Comparison of ENCODE assay signal across 17 cellular contexts in the genomic region with DNA sequence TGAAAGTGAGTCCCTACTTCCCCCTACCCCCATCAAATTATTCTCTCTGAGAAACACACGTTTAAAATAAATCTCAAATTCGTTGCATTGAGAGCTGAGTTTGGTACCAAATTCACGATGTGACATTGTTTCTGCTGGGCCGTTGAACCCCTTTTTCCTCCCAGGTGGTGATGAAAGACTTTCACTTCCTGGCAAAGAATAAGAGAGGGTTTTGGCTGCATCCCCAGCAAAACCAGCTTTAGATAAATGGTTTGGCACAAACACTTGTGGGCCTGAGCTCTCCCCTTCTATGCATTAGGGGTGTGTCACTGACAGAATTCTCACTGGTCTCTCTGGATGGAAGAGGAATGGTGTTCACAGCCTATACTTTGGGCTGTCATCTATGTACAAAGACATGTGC. TPM values are rescaled to one million over a fixed set of nuclear protein-coding genes. Genes with fewer than 3 reads are reported as not detected.
"Had no signal": no experiment of that assay in that cellular context is flagged by ENCODE, and none has a peak within 500 bp of the region (broad histone marks: within the 10 kb centered on the region; RNA-seq: fewer than 3 reads in every experiment).

No MANE protein-coding gene starts in this region.

- H3K4me3 Mint-ChIP-seq: mesothelial cell of epicardium; stimulated activated naive CD8-positive, alpha-beta T cell treated with anti-CD3 and anti-CD28 coated beads, Interleukin-15, Interleukin-2, amounts not matched to agents 100 ng/mL and 50 ng/mL, for 24 hours had no signal

- H3K4me3 ChIP-seq: body of pancreas, lung, pancreas, upper lobe of left lung had no signal

- FAIRE-seq: colon, islet of Langerhans, pancreas had no signal

- H3K9me3 Mint-ChIP-seq: mesothelial cell of epicardium; stimulated activated naive CD8-positive, alpha-beta T cell treated with anti-CD3 and anti-CD28 coated beads, Interleukin-15, Interleukin-2, amounts not matched to agents 100 ng/mL and 50 ng/mL, for 24 hours had no signal

- H3K4me1 ChIP-seq: body of pancreas, upper lobe of left lung had no signal

- H3K27ac ChIP-seq: body of pancreas, pancreas, upper lobe of left lung had no signal

- H3K36me3 ChIP-seq: pancreas, upper lobe of left lung had no signal

- H3K27me3 ChIP-seq: body of pancreas, pancreas, upper lobe of left lung had no signal

- H3K27ac Mint-ChIP-seq: mesothelial cell of epicardium; stimulated activated naive CD8-positive, alpha-beta T cell treated with anti-CD3 and anti-CD28 coated beads, Interleukin-15, Interleukin-2, amounts not matched to agents 100 ng/mL and 50 ng/mL, for 24 hours had no signal

- H3K27me3 Mint-ChIP-seq: stimulated activated naive CD8-positive, alpha-beta T cell treated with anti-CD3 and anti-CD28 coated beads, Interleukin-15, Interleukin-2, amounts not matched to agents 100 ng/mL and 50 ng/mL, for 24 hours had no signal

- H3K9me3 ChIP-seq: body of pancreas, pancreas, upper lobe of left lung had no signal

- DNase-seq: activated CD4-positive, CD25-positive, alpha-beta regulatory T cell treated with anti-CD3 and anti-CD28 coated beads, Interleukin-2, amount 50 U/mL, for 72 hours; activated T-cell treated with anti-CD3 and anti-CD28 coated beads, Interleukin-2, amount 50 U/mL, for 1 hour; amygdala; body of pancreas; caudate nucleus; erythroblast; pancreas; T1000; upper lobe of left lung had no signal

- H3K36me3 Mint-ChIP-seq: mesothelial cell of epicardium had no signal

RNA-seq across cellular contexts. Expression of gene DNTT, which starts 8.8 kb away (rescaled TPM):
- total RNA-seq: body of pancreas, lung, mesothelial cell of epicardium, pancreas, sciatic nerve, temporal lobe, upper lobe of left lung had no signal
- polyA plus RNA-seq: lung had no signal

RNA-seq across cellular contexts. Expression of gene BLNK, which starts 24.1 kb away (rescaled TPM):
- total RNA-seq: activated naive CD4-positive, alpha-beta T cell treated with anti-CD3 and anti-CD28 coated beads, Interleukin-2, amount 50 U/mL, for 72 hours had no signal
